29 cellular contexts compared by ENCODE assay signal in the genomic region with DNA sequence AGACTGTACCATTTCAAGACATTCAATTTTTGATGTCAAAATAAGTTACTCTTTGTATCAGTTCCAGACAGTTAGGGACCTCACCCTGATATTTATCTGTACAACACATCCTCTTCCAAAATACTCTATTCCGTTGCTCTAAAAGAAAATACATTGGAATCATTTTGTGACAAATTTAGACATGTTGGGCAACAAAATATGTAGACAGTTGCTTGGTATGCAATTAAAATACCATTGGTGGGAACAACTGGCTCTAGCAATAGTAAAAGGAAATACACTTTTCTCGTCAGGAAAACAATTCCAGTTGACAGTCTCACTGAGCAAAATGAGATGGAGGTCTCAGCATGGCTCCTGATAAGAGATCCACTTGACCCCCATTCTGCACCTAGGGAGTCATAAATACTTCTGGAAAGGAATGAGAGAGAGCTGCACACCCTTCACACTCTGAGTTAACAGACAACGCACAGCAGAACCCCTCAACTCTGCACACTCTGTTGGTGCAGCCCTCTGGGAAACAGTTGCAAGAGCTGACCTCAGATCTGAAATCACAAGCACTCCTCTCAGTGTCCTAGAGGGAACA.
"Had no signal": no experiment of that assay in that cellular context is flagged by ENCODE, and none has a peak within 500 bp of the region (broad histone marks: within the 10 kb centered on the region; RNA-seq: fewer than 3 reads in every experiment).

No MANE protein-coding gene starts in this region.

- H3K36me3 ChIP-seq: ascending aorta had no signal

- H3K9me3 ChIP-seq: ascending aorta had no signal

- DNase-seq: activated CD4-positive, alpha-beta memory T cell treated with anti-CD3 and anti-CD28 coated beads for 36 hours; activated CD4-positive, alpha-beta T cell treated with anti-CD3 and anti-CD28 coated beads, Interleukin-2, amount 10 ng/mL, durations not matched to agents 7 days and 5 days; activated CD4-positive, CD25-positive, alpha-beta regulatory T cell; activated CD8-positive, alpha-beta memory T cell treated with anti-CD3 and anti-CD28 coated beads for 24 hours; activated effector memory CD4-positive, alpha-beta T cell treated with anti-CD3 and anti-CD28 coated beads, Interleukin-2, amount 50 U/mL, for 16 hours; activated naive CD4-positive, alpha-beta T cell treated with Interleukin-2 at 50 U/mL for 16 hours; activated naive CD8-positive, alpha-beta T cell treated with anti-CD3 and anti-CD28 coated beads, Interleukin-2, amount 50 U/mL, for 24 hours; activated T-cell treated with anti-CD3 and anti-CD28 coated beads, Interleukin-2, amount 50 U/mL, for 4 hours; amniotic stem cell; body of pancreas; NCI-H1048; NCI-H146; NCI-H187 treated with DMSO at 0.1 percent for 48 hours; NCI-H2171; NCI-H345; NCI-H510A; NCI-H526 treated with DMSO at 0.1 percent for 48 hours; NCI-H82; OCI-M1; RPMI8226; T-cell; T-helper 2 cell; T1000 had no signal

- H3K27me3 ChIP-seq: ascending aorta, body of pancreas had no signal

- H3K4me1 ChIP-seq: ascending aorta, body of pancreas had no signal

- H3K4me3 ChIP-seq: ascending aorta, body of pancreas, SK-N-MC had no signal

- H3K27ac ChIP-seq: ascending aorta, body of pancreas, SK-N-MC, VCaP had no signal

- ATAC-seq: activated naive CD4-positive, alpha-beta T cell treated with anti-CD3 and anti-CD28 coated beads, Interleukin-2, amount 50 U/mL, for 72 hours; activated naive CD8-positive, alpha-beta T cell treated with anti-CD3 and anti-CD28 coated beads, Interleukin-2, amount 50 U/mL, for 24 hours; activated T-cell treated with anti-CD3 and anti-CD28 coated beads, Interleukin-2, amount 50 U/mL, for 4 hours; body of pancreas; Panc1; Right ventricle myocardium inferior; T-cell had no signal
